Comparison of ENCODE assay signal across 1 cellular context in the genomic region with DNA sequence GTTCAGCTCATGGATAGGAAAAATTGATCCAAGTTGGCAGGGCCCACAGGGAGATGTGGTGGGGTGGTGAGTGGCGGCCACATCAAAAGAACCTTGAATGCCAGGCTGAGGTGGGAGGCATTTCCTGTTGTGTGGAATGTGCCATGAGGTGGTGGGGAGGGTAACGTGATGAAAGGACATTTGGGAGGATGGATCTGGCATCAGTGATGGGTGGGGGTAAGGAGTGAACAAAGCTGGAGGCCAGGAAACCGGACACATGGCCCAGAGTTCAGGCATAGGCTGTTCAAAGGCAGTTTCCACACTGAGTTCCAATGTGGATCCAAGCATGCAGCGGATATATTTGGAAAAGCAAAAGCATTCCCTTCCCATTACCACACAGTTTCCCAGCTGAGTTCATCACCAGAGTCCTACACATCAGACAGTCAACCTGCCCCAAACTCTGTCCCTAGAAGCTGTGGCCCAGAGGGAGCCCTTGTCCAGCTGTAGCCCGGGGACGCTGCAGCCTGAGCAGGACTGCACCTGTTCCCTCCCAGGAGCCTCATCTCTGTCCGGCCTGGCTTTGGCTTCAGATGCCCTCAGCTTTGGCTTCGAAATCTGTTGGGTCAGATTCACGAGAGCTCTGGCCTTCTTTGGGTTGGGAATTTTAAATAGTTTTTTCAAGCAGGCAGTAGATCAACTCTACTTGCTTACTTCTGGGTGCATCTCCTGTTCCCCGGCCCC.
TF ChIP-seq lines count a peak whose summit lies in the region.

No MANE protein-coding gene starts in this region.

TF ChIP-seq in GM23338, 12 proteins besides CTCF, POLR2A, EP300 and RAD21 (continued from another document):
- TF ChIP-seq ZNF462 (CRISPR knock-in tag; IDR thresholded peaks at IDR 0.05) (no peak), ETS1 (IDR thresholded peaks at IDR 0.05) (no peak)
